In genomic region chr17:63516910-63517824, GRCh38 we compare ENCODE assay signal across 1 cellular context.
TF ChIP-seq lines count a peak whose summit lies in the region.

No MANE protein-coding gene starts in this region.

TF ChIP-seq in HepG2, 621 proteins besides CTCF, POLR2A, EP300 and RAD21 (continued from another document):
- TF ChIP-seq ZNF142 (CRISPR knock-in tag; IDR thresholded peaks at IDR 0.05) (no peak), ZNF510 (CRISPR knock-in tag; IDR thresholded peaks at IDR 0.05; ENCODE audit: low read depth) (no peak), PHF21A (CRISPR knock-in tag; IDR thresholded peaks at IDR 0.05) (peak; percentile 62), KLF15 (CRISPR knock-in tag; IDR thresholded peaks at IDR 0.05; ENCODE audit: borderline replicate concordance) (no peak)
